Comparison of ENCODE assay signal across 23 cellular contexts in the genomic region with DNA sequence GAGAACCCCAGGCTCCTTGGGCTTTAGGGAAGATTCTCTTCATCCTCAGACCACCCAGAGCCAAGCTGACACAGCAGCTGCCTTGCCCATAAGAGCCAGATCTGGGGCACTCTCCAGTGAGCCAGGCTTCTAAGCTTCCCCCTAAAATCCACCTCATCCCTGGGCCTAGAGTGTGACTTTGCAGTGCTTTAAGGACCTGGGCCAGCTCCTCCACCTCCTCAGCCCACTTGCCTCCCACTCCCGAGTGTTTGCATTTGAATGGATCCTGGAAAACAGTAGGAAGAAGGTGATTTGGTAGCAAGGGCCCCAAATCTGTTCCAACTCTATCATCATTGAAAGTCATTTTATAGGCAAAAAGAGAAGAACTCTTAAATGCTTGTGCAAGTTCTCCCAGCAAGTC.
"Had no signal": no experiment of that assay in that cellular context is flagged by ENCODE, and none has a peak within 500 bp of the region (broad histone marks: within the 10 kb centered on the region; RNA-seq: fewer than 3 reads in every experiment).

No MANE protein-coding gene starts in this region.

- H3K4me3 ChIP-seq: Peyer's patch, SJSA1 had no signal

- H3K4me3 Mint-ChIP-seq: activated CD4-positive, alpha-beta memory T cell treated with anti-CD3 and anti-CD28 coated beads, Interleukin-2, amount 10 ng/mL, durations not matched to agents 7 days and 5 days; activated CD4-positive, alpha-beta T cell treated with anti-CD3 and anti-CD28 coated beads for 36 hours; activated CD8-positive, alpha-beta memory T cell treated with anti-CD3 and anti-CD28 coated beads, Interleukin-2, amount 10 ng/mL, durations not matched to agents 7 days and 5 days; activated naive CD8-positive, alpha-beta T cell; activated T-cell treated with anti-CD3 and anti-CD28 coated beads, Interleukin-2, amount 50 U/mL, for 4 hours; brain; central memory CD8-positive, alpha-beta T cell had no signal

- H3K27me3 Mint-ChIP-seq: activated CD4-positive, alpha-beta T cell treated with anti-CD3 and anti-CD28 coated beads for 36 hours; activated CD8-positive, alpha-beta memory T cell treated with anti-CD3 and anti-CD28 coated beads, Interleukin-2, amount 10 ng/mL, durations not matched to agents 7 days and 5 days; activated naive CD8-positive, alpha-beta T cell; central memory CD8-positive, alpha-beta T cell had no signal

- H3K4me1 ChIP-seq: Peyer's patch, SJSA1 had no signal

- H3K27me3 ChIP-seq: Peyer's patch, SJSA1 had no signal

- DNase-seq: activated CD4-positive, alpha-beta memory T cell treated with anti-CD3 and anti-CD28 coated beads, Interleukin-2, amount 10 ng/mL, durations not matched to agents 7 days and 5 days; activated CD4-positive, alpha-beta T cell treated with anti-CD3 and anti-CD28 coated beads for 36 hours; activated CD4-positive, alpha-beta T cell treated with anti-CD3 and anti-CD28 coated beads, Interleukin-2, amount 50 U/mL, for 1 hour; activated CD8-positive, alpha-beta memory T cell treated with anti-CD3 and anti-CD28 coated beads, Interleukin-2, amount 10 ng/mL, durations not matched to agents 7 days and 5 days; activated effector memory CD4-positive, alpha-beta T cell treated with anti-CD3 and anti-CD28 coated beads, Interleukin-2, amount 50 U/mL, for 16 hours; activated naive CD4-positive, alpha-beta T cell treated with Interleukin-2 at 50 U/mL for 16 hours; activated T-cell treated with anti-CD3 and anti-CD28 coated beads, Interleukin-2, amount 50 U/mL, for 4 hours; amygdala; Karpas-422; MM.1S; NCI-H1105; NCI-H1436 treated with DMSO at 0.1 percent for 48 hours; NCI-H187; NCI-H2081; NCI-H446; NCI-H524; SHP77 had no signal

- H3K9me3 ChIP-seq: Peyer's patch, SJSA1 had no signal

- H3K36me3 Mint-ChIP-seq: activated naive CD8-positive, alpha-beta T cell; brain had no signal

- H3K27ac Mint-ChIP-seq: activated CD4-positive, alpha-beta memory T cell treated with anti-CD3 and anti-CD28 coated beads, Interleukin-2, amount 10 ng/mL, durations not matched to agents 7 days and 5 days; activated CD4-positive, alpha-beta T cell treated with anti-CD3 and anti-CD28 coated beads for 36 hours; activated CD8-positive, alpha-beta memory T cell treated with anti-CD3 and anti-CD28 coated beads, Interleukin-2, amount 10 ng/mL, durations not matched to agents 7 days and 5 days; activated naive CD8-positive, alpha-beta T cell had no signal

- H3K36me3 ChIP-seq: Peyer's patch, SJSA1 had no signal

- ATAC-seq: activated CD4-positive, alpha-beta T cell treated with anti-CD3 and anti-CD28 coated beads for 36 hours; activated CD8-positive, alpha-beta memory T cell treated with anti-CD3 and anti-CD28 coated beads, Interleukin-2, amount 10 ng/mL, durations not matched to agents 7 days and 5 days; activated T-cell treated with anti-CD3 and anti-CD28 coated beads, Interleukin-2, amount 50 U/mL, for 4 hours had no signal

- H3K9me3 Mint-ChIP-seq: activated CD4-positive, alpha-beta memory T cell treated with anti-CD3 and anti-CD28 coated beads, Interleukin-2, amount 10 ng/mL, durations not matched to agents 7 days and 5 days; activated T-cell treated with anti-CD3 and anti-CD28 coated beads, Interleukin-2, amount 50 U/mL, for 4 hours; central memory CD8-positive, alpha-beta T cell had no signal

- H3K27ac ChIP-seq: Peyer's patch, SJSA1, VCaP had no signal
